In the genomic region with DNA sequence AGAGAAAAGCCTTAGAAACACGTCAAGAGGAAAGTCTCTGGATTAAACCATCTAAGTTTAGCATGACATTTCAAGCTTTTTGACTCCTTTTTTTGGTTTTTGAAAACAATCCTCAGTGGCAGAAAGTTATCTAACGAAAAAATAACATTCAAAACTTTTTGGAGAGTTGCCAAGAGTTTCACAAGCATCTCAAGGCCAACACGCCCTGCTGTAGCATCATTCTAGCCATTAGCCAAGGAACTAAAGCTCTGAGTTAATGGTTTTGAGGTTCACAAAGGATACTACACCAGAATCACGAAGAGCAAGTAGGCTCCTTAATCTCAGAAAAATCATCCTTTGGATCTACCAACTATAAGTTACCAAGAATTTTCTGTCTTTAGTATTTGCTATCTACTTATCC, we compare ENCODE assay signal across 1 cellular context.
TF ChIP-seq lines count a peak whose summit lies in the region.

No MANE protein-coding gene starts in this region.

TF ChIP-seq in GM23338, 12 proteins besides CTCF, POLR2A, EP300 and RAD21 (continued from another document):
- TF ChIP-seq ZNF114 (CRISPR knock-in tag; IDR thresholded peaks at IDR 0.05) (no peak), STAT1 (IDR thresholded peaks at IDR 0.05; ENCODE audit: unreplicated experiment) (no peak), JUNB (IDR thresholded peaks at IDR 0.05; ENCODE audit: unreplicated experiment) (no peak), NANOG (IDR thresholded peaks at IDR 0.05; ENCODE audit: borderline replicate concordance) (no peak), EZH2phosphoT487 (IDR thresholded peaks at IDR 0.05; ENCODE audit: unreplicated experiment) (no peak), ZNF331 (CRISPR knock-in tag; IDR thresholded peaks at IDR 0.05; ENCODE audit: low read depth) (no peak)
- TF ChIP-seq, protein P1, sequence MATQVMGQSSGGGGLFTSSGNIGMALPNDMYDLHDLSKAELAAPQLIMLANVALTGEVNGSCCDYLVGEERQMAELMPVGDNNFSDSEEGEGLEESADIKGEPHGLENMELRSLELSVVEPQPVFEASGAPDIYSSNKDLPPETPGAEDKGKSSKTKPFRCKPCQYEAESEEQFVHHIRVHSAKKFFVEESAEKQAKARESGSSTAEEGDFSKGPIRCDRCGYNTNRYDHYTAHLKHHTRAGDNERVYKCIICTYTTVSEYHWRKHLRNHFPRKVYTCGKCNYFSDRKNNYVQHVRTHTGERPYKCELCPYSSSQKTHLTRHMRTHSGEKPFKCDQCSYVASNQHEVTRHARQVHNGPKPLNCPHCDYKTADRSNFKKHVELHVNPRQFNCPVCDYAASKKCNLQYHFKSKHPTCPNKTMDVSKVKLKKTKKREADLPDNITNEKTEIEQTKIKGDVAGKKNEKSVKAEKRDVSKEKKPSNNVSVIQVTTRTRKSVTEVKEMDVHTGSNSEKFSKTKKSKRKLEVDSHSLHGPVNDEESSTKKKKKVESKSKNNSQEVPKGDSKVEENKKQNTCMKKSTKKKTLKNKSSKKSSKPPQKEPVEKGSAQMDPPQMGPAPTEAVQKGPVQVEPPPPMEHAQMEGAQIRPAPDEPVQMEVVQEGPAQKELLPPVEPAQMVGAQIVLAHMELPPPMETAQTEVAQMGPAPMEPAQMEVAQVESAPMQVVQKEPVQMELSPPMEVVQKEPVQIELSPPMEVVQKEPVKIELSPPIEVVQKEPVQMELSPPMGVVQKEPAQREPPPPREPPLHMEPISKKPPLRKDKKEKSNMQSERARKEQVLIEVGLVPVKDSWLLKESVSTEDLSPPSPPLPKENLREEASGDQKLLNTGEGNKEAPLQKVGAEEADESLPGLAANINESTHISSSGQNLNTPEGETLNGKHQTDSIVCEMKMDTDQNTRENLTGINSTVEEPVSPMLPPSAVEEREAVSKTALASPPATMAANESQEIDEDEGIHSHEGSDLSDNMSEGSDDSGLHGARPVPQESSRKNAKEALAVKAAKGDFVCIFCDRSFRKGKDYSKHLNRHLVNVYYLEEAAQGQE (IDR thresholded peaks at IDR 0.05; ENCODE audit: unreplicated experiment), result no peak
- TF ChIP-seq, protein P2, sequence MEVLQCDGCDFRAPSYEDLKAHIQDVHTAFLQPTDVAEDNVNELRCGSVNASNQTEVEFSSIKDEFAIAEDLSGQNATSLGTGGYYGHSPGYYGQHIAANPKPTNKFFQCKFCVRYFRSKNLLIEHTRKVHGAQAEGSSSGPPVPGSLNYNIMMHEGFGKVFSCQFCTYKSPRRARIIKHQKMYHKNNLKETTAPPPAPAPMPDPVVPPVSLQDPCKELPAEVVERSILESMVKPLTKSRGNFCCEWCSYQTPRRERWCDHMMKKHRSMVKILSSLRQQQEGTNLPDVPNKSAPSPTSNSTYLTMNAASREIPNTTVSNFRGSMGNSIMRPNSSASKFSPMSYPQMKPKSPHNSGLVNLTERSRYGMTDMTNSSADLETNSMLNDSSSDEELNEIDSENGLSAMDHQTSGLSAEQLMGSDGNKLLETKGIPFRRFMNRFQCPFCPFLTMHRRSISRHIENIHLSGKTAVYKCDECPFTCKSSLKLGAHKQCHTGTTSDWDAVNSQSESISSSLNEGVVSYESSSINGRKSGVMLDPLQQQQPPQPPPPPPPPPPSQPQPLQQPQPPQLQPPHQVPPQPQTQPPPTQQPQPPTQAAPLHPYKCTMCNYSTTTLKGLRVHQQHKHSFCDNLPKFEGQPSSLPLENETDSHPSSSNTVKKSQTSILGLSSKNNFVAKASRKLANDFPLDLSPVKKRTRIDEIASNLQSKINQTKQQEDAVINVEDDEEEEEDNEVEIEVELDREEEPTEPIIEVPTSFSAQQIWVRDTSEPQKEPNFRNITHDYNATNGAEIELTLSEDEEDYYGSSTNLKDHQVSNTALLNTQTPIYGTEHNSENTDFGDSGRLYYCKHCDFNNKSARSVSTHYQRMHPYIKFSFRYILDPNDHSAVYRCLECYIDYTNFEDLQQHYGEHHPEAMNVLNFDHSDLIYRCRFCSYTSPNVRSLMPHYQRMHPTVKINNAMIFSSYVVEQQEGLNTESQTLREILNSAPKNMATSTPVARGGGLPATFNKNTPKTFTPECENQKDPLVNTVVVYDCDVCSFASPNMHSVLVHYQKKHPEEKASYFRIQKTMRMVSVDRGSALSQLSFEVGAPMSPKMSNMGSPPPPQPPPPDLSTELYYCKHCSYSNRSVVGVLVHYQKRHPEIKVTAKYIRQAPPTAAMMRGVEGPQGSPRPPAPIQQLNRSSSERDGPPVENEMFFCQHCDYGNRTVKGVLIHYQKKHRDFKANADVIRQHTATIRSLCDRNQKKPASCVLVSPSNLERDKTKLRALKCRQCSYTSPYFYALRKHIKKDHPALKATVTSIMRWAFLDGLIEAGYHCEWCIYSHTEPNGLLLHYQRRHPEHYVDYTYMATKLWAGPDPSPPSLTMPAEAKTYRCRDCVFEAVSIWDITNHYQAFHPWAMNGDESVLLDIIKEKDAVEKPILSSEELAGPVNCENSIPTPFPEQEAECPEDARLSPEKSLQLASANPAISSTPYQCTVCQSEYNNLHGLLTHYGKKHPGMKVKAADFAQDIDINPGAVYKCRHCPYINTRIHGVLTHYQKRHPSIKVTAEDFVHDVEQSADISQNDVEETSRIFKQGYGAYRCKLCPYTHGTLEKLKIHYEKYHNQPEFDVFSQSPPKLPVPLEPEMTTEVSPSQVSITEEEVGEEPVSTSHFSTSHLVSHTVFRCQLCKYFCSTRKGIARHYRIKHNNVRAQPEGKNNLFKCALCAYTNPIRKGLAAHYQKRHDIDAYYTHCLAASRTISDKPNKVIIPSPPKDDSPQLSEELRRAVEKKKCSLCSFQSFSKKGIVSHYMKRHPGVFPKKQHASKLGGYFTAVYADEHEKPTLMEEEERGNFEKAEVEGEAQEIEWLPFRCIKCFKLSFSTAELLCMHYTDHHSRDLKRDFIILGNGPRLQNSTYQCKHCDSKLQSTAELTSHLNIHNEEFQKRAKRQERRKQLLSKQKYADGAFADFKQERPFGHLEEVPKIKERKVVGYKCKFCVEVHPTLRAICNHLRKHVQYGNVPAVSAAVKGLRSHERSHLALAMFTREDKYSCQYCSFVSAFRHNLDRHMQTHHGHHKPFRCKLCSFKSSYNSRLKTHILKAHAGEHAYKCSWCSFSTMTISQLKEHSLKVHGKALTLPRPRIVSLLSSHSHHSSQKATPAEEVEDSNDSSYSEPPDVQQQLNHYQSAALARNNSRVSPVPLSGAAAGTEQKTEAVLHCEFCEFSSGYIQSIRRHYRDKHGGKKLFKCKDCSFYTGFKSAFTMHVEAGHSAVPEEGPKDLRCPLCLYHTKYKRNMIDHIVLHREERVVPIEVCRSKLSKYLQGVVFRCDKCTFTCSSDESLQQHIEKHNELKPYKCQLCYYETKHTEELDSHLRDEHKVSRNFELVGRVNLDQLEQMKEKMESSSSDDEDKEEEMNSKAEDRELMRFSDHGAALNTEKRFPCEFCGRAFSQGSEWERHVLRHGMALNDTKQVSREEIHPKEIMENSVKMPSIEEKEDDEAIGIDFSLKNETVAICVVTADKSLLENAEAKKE (CRISPR knock-in tag; IDR thresholded peaks at IDR 0.05), result no peak
- TF ChIP-seq, protein P3, sequence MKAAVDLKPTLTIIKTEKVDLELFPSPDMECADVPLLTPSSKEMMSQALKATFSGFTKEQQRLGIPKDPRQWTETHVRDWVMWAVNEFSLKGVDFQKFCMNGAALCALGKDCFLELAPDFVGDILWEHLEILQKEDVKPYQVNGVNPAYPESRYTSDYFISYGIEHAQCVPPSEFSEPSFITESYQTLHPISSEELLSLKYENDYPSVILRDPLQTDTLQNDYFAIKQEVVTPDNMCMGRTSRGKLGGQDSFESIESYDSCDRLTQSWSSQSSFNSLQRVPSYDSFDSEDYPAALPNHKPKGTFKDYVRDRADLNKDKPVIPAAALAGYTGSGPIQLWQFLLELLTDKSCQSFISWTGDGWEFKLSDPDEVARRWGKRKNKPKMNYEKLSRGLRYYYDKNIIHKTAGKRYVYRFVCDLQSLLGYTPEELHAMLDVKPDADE (IDR thresholded peaks at IDR 0.05), result no peak
TF ChIP-seq in GM23338: peak in this region for 0.
